12 cellular contexts compared by ENCODE assay signal in genomic region chr12:68450947-68451260, GRCh38.
DNase-seq lines count a peak whose midpoint lies in the region; ATAC-seq, FAIRE-seq and TF ChIP-seq lines count a peak whose summit lies in the region.
"Had no signal": no experiment of that assay in that cellular context is flagged by ENCODE, and none has a peak within 500 bp of the region (broad histone marks: within the 10 kb centered on the region; RNA-seq: fewer than 3 reads in every experiment).

No MANE protein-coding gene starts in this region.

- FAIRE-seq in H1 (lab: Jason Lieb, UNC) = no peak
- FAIRE-seq: islet of Langerhans, K562 had no signal

- no peak overlapping the region for H2BK12ac ChIP-seq in H1 (ENCODE audit: low read depth, low read length)

- H3K27ac Mint-ChIP-seq in stimulated activated memory B cell treated with anti-CD40 and anti-IgM and Interleukin-4, amounts not matched to agents 10 μg/mL and 1 μg/mL and 100 μg/mL, for 72 hours = peak overlapping the region; percentile 95

- CTCF ChIA-PET in H1 (lab: Charles Lee; ENCODE audit: partially characterized antibody) = no interaction called here

- no peaks in the 10 kb centered on the region for H3K36me3 Mint-ChIP-seq in stimulated activated memory B cell treated with anti-CD40 and anti-IgM and Interleukin-4, amounts not matched to agents 10 μg/mL and 1 μg/mL and 100 μg/mL, for 72 hours

- no peak overlapping the region for H4K5ac ChIP-seq in H1 (ENCODE audit: insufficient read length, low read depth, low read length)

- H3K23me2 ChIP-seq in H1 (ENCODE audit: low read depth, low read length) = no peaks in the 10 kb centered on the region

- H4K20me1 ChIP-seq in Loucy (ENCODE audit: insufficient read depth, low read length, poor library complexity, severe bottlenecking) = no peaks in the 10 kb centered on the region
- no peaks in the 10 kb centered on the region for H4K20me1 ChIP-seq in H1 (replicated peaks in 1 of 2; ENCODE audit: control insufficient read depth in 1 of 2, insufficient read depth in 2 of 2, low read length in 2 of 2)

- no peak overlapping the region for H3K27ac ChIP-seq in H1 (ENCODE audit: low read depth, low read length)

- TF ChIP-seq POLR2A in H1 (IDR thresholded peaks at IDR 0.05; ENCODE audit: control extremely low read depth in 1 of 2, low read depth in 2 of 2, low read length in 2 of 2) = no peak

- H3K9me2 ChIP-seq in Loucy (replicated peaks; ENCODE audit: low read depth, low read length) = no peaks in the 10 kb centered on the region

- WGBS in H1 (ENCODE audit: extremely low coverage in 1 of 2, insufficient coverage in 1 of 2, insufficient read length in 1 of 2, insufficient replicate concordance in 2 of 2, low coverage in 1 of 2, low lambda C conversion rate in 2 of 2, missing lambda C conversion rate in 1 of 2), 2 experiments = 87% methylated on average over 3 of the region's 3 CpGs; no CpG with 5 or more reads in 1 of the 2 experiments

- no peaks in the 10 kb centered on the region for H3K9me3 Mint-ChIP-seq in stimulated activated memory B cell treated with anti-CD40 and anti-IgM and Interleukin-4, amounts not matched to agents 10 μg/mL and 1 μg/mL and 100 μg/mL, for 72 hours

- H3K4me1 ChIP-seq in Loucy (ENCODE audit: insufficient read depth, low read length, poor library complexity, severe bottlenecking) (peaks cover 92% of the 10 kb centered on the region), H1 (replicated peaks in 1 of 4; ENCODE audit: control insufficient read depth in 3 of 4, insufficient read depth in 4 of 4, low read length in 3 of 4) (peaks cover 1 to 9% (median 8%) of the 10 kb centered on the region in 4 experiments; a peak in 4 of 7 replicates)
- H3K4me1 ChIP-seq: HAP-1 had no signal

- H3K27me3 Mint-ChIP-seq in stimulated activated memory B cell treated with anti-CD40 and anti-IgM and Interleukin-4, amounts not matched to agents 10 μg/mL and 1 μg/mL and 100 μg/mL, for 72 hours = no peaks in the 10 kb centered on the region

- no peak overlapping the region for H4K8ac ChIP-seq in H1 (ENCODE audit: extremely low read depth, insufficient read depth, low read length)

- H3K9ac ChIP-seq in Loucy (ENCODE audit: low read depth, low read length, poor library complexity, severe bottlenecking) (peak overlapping the region; percentile 16), H1 (replicated peaks in 1 of 4; ENCODE audit: extremely low read depth in 1 of 4, low read depth in 3 of 4, low read length in 3 of 4) (no peak overlapping the region)

- H3K4me3 Mint-ChIP-seq in stimulated activated memory B cell treated with anti-CD40 and anti-IgM and Interleukin-4, amounts not matched to agents 10 μg/mL and 1 μg/mL and 100 μg/mL, for 72 hours = peak overlapping the region; percentile 80

- ATAC-seq in GM19035 (IDR thresholded peaks at IDR 0.05; ENCODE audit: unreplicated experiment) (peak; percentile 41), GM18502 (IDR thresholded peaks at IDR 0.05; ENCODE audit: poor library complexity, unreplicated experiment) (no peak)
- ATAC-seq in stimulated activated memory B cell treated with anti-CD40 and anti-IgM and Interleukin-4, amounts not matched to agents 10 μg/mL and 1 μg/mL and 100 μg/mL, for 72 hours = peak; percentile 90

- peaks cover 7% of the 10 kb centered on the region for H3F3A ChIP-seq in Loucy (ENCODE audit: low read depth)

- H3K4me3 ChIP-seq in Loucy (ENCODE audit: low read length, poor library complexity, severe bottlenecking) (peak overlapping the region; percentile 61), H1 (ENCODE audit: extremely low read depth in 1 of 4, insufficient read depth in 2 of 4, low read depth in 3 of 4, low read length in 4 of 4) (no peak overlapping the region)
- H3K4me3 ChIP-seq: HAP-1, K562 had no signal

- H3K56ac ChIP-seq in H1 (replicated peaks; ENCODE audit: insufficient read length, low read depth, low read length) = no peak overlapping the region

- no peak overlapping the region for H2BK120ac ChIP-seq in H1 (replicated peaks; ENCODE audit: low read depth, low read length)

- POLR2A ChIA-PET in H1 (lab: Charles Lee; ENCODE audit: partially characterized antibody) = no interaction called here

- H3K4ac ChIP-seq in H1 (replicated peaks; ENCODE audit: insufficient read length, low read depth, low read length) = no peak overlapping the region

- peak overlapping the region; percentile 69 for H3K4me2 ChIP-seq in Loucy (ENCODE audit: low read depth, low read length, poor library complexity, severe bottlenecking)
- H3K4me2 ChIP-seq in H1 (ENCODE audit: insufficient read depth in 1 of 2, low read depth in 2 of 2, low read length in 2 of 2) = no peak overlapping the region

- no peak overlapping the region for H2BK15ac ChIP-seq in H1 (ENCODE audit: low read length)

- no peak overlapping the region for H2BK20ac ChIP-seq in H1 (ENCODE audit: low read length)

- H3K4me1 Mint-ChIP-seq in stimulated activated memory B cell treated with anti-CD40 and anti-IgM and Interleukin-4, amounts not matched to agents 10 μg/mL and 1 μg/mL and 100 μg/mL, for 72 hours = peaks cover 79% of the 10 kb centered on the region

- no peaks in the 10 kb centered on the region for H3K27me3 ChIP-seq in Loucy (ENCODE audit: insufficient read depth, low read length, poor library complexity, severe bottlenecking)
- H3K27me3 ChIP-seq in H1 (replicated peaks in 1 of 4; ENCODE audit: control insufficient read depth in 3 of 4, extremely low read depth in 1 of 4, insufficient read depth in 3 of 4, low read length in 3 of 4) = no peaks in the 10 kb centered on the region; a peak in 2 of 7 replicates

- TF ChIP-seq RAD21 in H1 (IDR thresholded peaks at IDR 0.05 in 1 of 2, conservative IDR thresholded peaks at IDR 0.05 in 1 of 2; ENCODE audit: low read depth in 2 of 2, low read length in 2 of 2) = no peak

- H3K18ac ChIP-seq in H1 (ENCODE audit: extremely low read depth, low read length) = no peak overlapping the region

- no peak overlapping the region for H2AK5ac ChIP-seq in H1 (ENCODE audit: low read depth, low read length)

- TF ChIP-seq CTCF in Loucy (conservative IDR thresholded peaks at IDR 0.05; ENCODE audit: low read length) = no peak
- TF ChIP-seq CTCF in H1 (IDR thresholded peaks at IDR 0.05; ENCODE audit: control extremely low read depth in 1 of 3, insufficient read depth in 1 of 3, low read depth in 1 of 3, low read length in 3 of 3) = no peak

- no peak for TF ChIP-seq EP300 in H1 (IDR thresholded peaks at IDR 0.05; ENCODE audit: borderline replicate concordance in 1 of 2, low read depth in 2 of 2, low read length in 2 of 2)

- no peak overlapping the region for H2AFZ ChIP-seq in Loucy (ENCODE audit: low read length)
- 0 out of 2 replicates have a peak overlapping the region, but pooled peaks have one; percentile 27 for H2AFZ ChIP-seq in H1 (ENCODE audit: low read length)

- no peak overlapping the region for H3K23ac ChIP-seq in H1 (ENCODE audit: insufficient read length)

- no peaks in the 10 kb centered on the region for H3K79me2 ChIP-seq in Loucy (ENCODE audit: insufficient read depth, low read length)
- H3K79me2 ChIP-seq in H1 (ENCODE audit: control insufficient read depth in 1 of 2, insufficient read depth in 2 of 2, low read length in 2 of 2) = no peaks in the 10 kb centered on the region

- no peak overlapping the region for H4K91ac ChIP-seq in H1 (replicated peaks; ENCODE audit: insufficient read length, low read length)

- H3K9me3 ChIP-seq in Loucy (ENCODE audit: insufficient read depth, low read depth, low read length) (no peaks in the 10 kb centered on the region), H1 (ENCODE audit: insufficient read depth in 2 of 2, low read depth in 1 of 2, low read length in 1 of 2) (no peaks in the 10 kb centered on the region)
- H3K9me3 ChIP-seq: HAP-1 had no signal

- DNase-seq in H1 (ENCODE audit: low read depth in 1 of 2, low spot score in 2 of 2) (no peak), cortex of kidney (lab: John Stamatoyannopoulos, UW) (no peak), hepatic stellate cell (ENCODE audit: low spot score) (no peak)
- DNase-seq: effector CD8-positive, alpha-beta T cell; NCI-H82 had no signal

- H3K36me3 ChIP-seq in Loucy (ENCODE audit: insufficient read depth, low read length) (no peaks in the 10 kb centered on the region), H1 (ENCODE audit: control insufficient read depth in 2 of 4, insufficient read depth in 4 of 4, low read length in 3 of 4) (no peaks in the 10 kb centered on the region)
- H3K36me3 ChIP-seq: HAP-1 had no signal

- no peaks in the 10 kb centered on the region for H3K79me1 ChIP-seq in H1 (ENCODE audit: low read depth, low read length)

- H2BK5ac ChIP-seq in H1 (ENCODE audit: low read depth, low read length) = no peak overlapping the region

- no peak overlapping the region for H3K14ac ChIP-seq in H1 (ENCODE audit: insufficient read length)

TF ChIP-seq in H1, 55 proteins besides CTCF, POLR2A, EP300 and RAD21:
- TF ChIP-seq CEBPB (IDR thresholded peaks at IDR 0.05; ENCODE audit: low read depth, low read length) = no peak
- TF ChIP-seq HDAC2 (IDR thresholded peaks at IDR 0.05; ENCODE audit: borderline replicate concordance in 1 of 2, low read depth in 2 of 2, low read length in 2 of 2) = no peak
- no peak for TF ChIP-seq POU5F1 (IDR thresholded peaks at IDR 0.05; ENCODE audit: low read depth, low read length)
- no peak for TF ChIP-seq MAX (IDR thresholded peaks at IDR 0.05)
